In genomic region chr6:100105138-100105537, GRCh38 we compare ENCODE assay signal across 18 cellular contexts.
DNase-seq lines count a peak whose midpoint lies in the region; ATAC-seq lines count a peak whose summit lies in the region.
"Had no signal": no experiment of that assay in that cellular context is flagged by ENCODE, and none has a peak within 500 bp of the region (broad histone marks: within the 10 kb centered on the region; RNA-seq: fewer than 3 reads in every experiment).

No MANE protein-coding gene starts in this region.

- no peak overlapping the region for H3K27ac ChIP-seq in mesenchymal stem cell (ENCODE audit: low read length, poor library complexity, severe bottlenecking)
- H3K27ac ChIP-seq: 22Rv1, left ventricle myocardium inferior, right lobe of liver, stomach had no signal

- H3K4me1 ChIP-seq in mesenchymal stem cell (ENCODE audit: control insufficient read depth, insufficient read depth, low read depth, low read length): no peaks in the 10 kb centered on the region
- H3K4me1 ChIP-seq: BE2C, left ventricle myocardium inferior, right lobe of liver, stomach had no signal

- ATAC-seq in GM18498 (IDR thresholded peaks at IDR 0.05; ENCODE audit: unreplicated experiment) (peak; percentile 42), GM19397 (IDR thresholded peaks at IDR 0.05; ENCODE audit: unreplicated experiment) (peak; percentile 48), HG02642 (IDR thresholded peaks at IDR 0.05; ENCODE audit: poor library complexity, unreplicated experiment) (peak; percentile 66), HG03196 (IDR thresholded peaks at IDR 0.05; ENCODE audit: unreplicated experiment) (peak; percentile 62), GM21515 (IDR thresholded peaks at IDR 0.05; ENCODE audit: unreplicated experiment) (no peak)
- ATAC-seq: right lobe of liver, Right ventricle myocardium inferior had no signal

- no CpG with 5 or more reads among the region's 3 CpGs for WGBS in mesenchymal stem cell

- H3K4me3 ChIP-seq in mesenchymal stem cell (ENCODE audit: insufficient read depth in 1 of 2, low read depth in 1 of 2, low read length in 2 of 2): no peak overlapping the region
- H3K4me3 ChIP-seq: left ventricle myocardium inferior, right lobe of liver, stomach had no signal

- H4K91ac ChIP-seq in mesenchymal stem cell (ENCODE audit: low read length): no peak overlapping the region

- H3K9me3 ChIP-seq in mesenchymal stem cell (ENCODE audit: control insufficient read depth, low read length): no peaks in the 10 kb centered on the region
- H3K9me3 ChIP-seq: BE2C, left ventricle myocardium inferior, right lobe of liver, stomach had no signal

- no peak overlapping the region for H4K8ac ChIP-seq in mesenchymal stem cell (ENCODE audit: low read length)

- no peak overlapping the region for H2BK15ac ChIP-seq in mesenchymal stem cell (ENCODE audit: low read depth, poor library complexity, severe bottlenecking)

- no peak overlapping the region for H3K4me2 ChIP-seq in mesenchymal stem cell (ENCODE audit: low read length, poor library complexity, severe bottlenecking)

- no peak overlapping the region for H2AFZ ChIP-seq in mesenchymal stem cell (ENCODE audit: low read depth, low read length)

- no peak overlapping the region for H3K18ac ChIP-seq in mesenchymal stem cell (ENCODE audit: low read depth in 1 of 2, low read length in 2 of 2)

- no peaks in the 10 kb centered on the region for H3K79me1 ChIP-seq in mesenchymal stem cell (replicated peaks; ENCODE audit: low read length, poor library complexity, severe bottlenecking)

- H3K14ac ChIP-seq in mesenchymal stem cell (ENCODE audit: low read length in 2 of 2): no peak overlapping the region

- no peak overlapping the region for H3K4ac ChIP-seq in mesenchymal stem cell (ENCODE audit: low read depth in 1 of 2, low read length in 2 of 2)

- H3K23ac ChIP-seq in mesenchymal stem cell (ENCODE audit: low read length in 2 of 2): no peak overlapping the region

- H2BK120ac ChIP-seq in mesenchymal stem cell (ENCODE audit: low read depth, low read length): no peak overlapping the region

- H2AK5ac ChIP-seq in mesenchymal stem cell (ENCODE audit: low read length, severe bottlenecking): no peak overlapping the region

- no peak for DNase-seq in activated CD8-positive, alpha-beta memory T cell treated with anti-CD3 and anti-CD28 coated beads for 24 hours
- no peak for DNase-seq in mesenchymal stem cell
- no peak for DNase-seq in stimulated activated CD4-positive, alpha-beta T cell treated with anti-CD3 and anti-CD28 coated beads, Interleukin-1b, Interleukin-23, amount 100 ng/mL, for 48 hours
- DNase-seq: activated CD4-positive, alpha-beta memory T cell treated with anti-CD3 and anti-CD28 coated beads, Interleukin-2, amount 10 ng/mL, durations not matched to agents 7 days and 5 days; BE2C; left ventricle myocardium inferior; NCI-H1930; NCI-H446 treated with DMSO at 0.1 percent for 48 hours; nucleus accumbens; right lobe of liver; stomach had no signal

- H2BK12ac ChIP-seq in mesenchymal stem cell (ENCODE audit: low read length in 2 of 2): no peak overlapping the region

- H2BK5ac ChIP-seq in mesenchymal stem cell (ENCODE audit: low read depth, low read length, poor library complexity, severe bottlenecking): no peak overlapping the region

- no peaks in the 10 kb centered on the region for H3K36me3 ChIP-seq in mesenchymal stem cell (ENCODE audit: control insufficient read depth in 1 of 2, insufficient read depth in 2 of 2, low read depth in 1 of 2, low read length in 2 of 2)
- H3K36me3 ChIP-seq: BE2C, left ventricle myocardium inferior, right lobe of liver, stomach had no signal

- H3K9ac ChIP-seq in mesenchymal stem cell (ENCODE audit: low read length): no peak overlapping the region

- H3K27me3 ChIP-seq in mesenchymal stem cell (ENCODE audit: control insufficient read depth in 1 of 2, insufficient read depth in 1 of 2, low read length in 2 of 2): peaks cover 0 to 13% of the 10 kb centered on the region in 2 experiments
- H3K27me3 ChIP-seq: right lobe of liver had no signal
